ENCODE assay signal across 11 cellular contexts in genomic region chr5:109529520-109529919, GRCh38.
DNase-seq lines count a peak whose midpoint lies in the region; FAIRE-seq and TF ChIP-seq lines count a peak whose summit lies in the region.
"Had no signal": no experiment of that assay in that cellular context is flagged by ENCODE, and none has a peak within 500 bp of the region (broad histone marks: within the 10 kb centered on the region; RNA-seq: fewer than 3 reads in every experiment).

No MANE protein-coding gene starts in this region.

- H3K9ac ChIP-seq in parathyroid adenoma (no peak overlapping the region), kidney (ENCODE audit: low read length in 2 of 2) (no peak overlapping the region)
- H3K9ac ChIP-seq: BLaER1 treated with 17β-estradiol and CSF1 and Interleukin-3, amounts not matched to agents 10 nM and 100 nM had no signal

- DNase-seq in EH (ENCODE audit: low read depth) (peak; percentile 35), fibroblast of the conjunctiva (ENCODE audit: low read depth) (peak; percentile 49), kidney (no peak), NCI-H345 (lab: John Stamatoyannopoulos, UW) (no peak), DMS79 treated with DMSO at 0.1 percent for 48 hours (lab: John Stamatoyannopoulos, UW) (no peak), NCI-H526 (lab: John Stamatoyannopoulos, UW) (no peak)
- DNase-seq: activated naive CD4-positive, alpha-beta T cell treated with Interleukin-2 at 50 U/mL for 16 hours had no signal

- H3K4me1 ChIP-seq in parathyroid adenoma (no peaks in the 10 kb centered on the region), kidney (ENCODE audit: control insufficient read depth in 1 of 2, insufficient read depth in 1 of 2, low read depth in 1 of 2, low read length in 2 of 2) (no peaks in the 10 kb centered on the region)
- H3K4me1 ChIP-seq: BLaER1 treated with 17β-estradiol and CSF1 and Interleukin-3, amounts not matched to agents 10 nM and 100 nM had no signal

- H3K36me3 ChIP-seq in parathyroid adenoma (ENCODE audit: control insufficient read depth, insufficient read depth, low read length) (no peaks in the 10 kb centered on the region), kidney (ENCODE audit: control insufficient read depth in 1 of 2, insufficient read depth in 2 of 2, low read length in 2 of 2) (no peaks in the 10 kb centered on the region)
- H3K36me3 ChIP-seq: BLaER1 treated with 17β-estradiol and CSF1 and Interleukin-3, amounts not matched to agents 10 nM and 100 nM had no signal

- H3K9me3 ChIP-seq in parathyroid adenoma (ENCODE audit: control insufficient read depth, low read length): no peaks in the 10 kb centered on the region
- H3K9me3 ChIP-seq in kidney (ENCODE audit: control insufficient read depth in 1 of 2, low read length in 2 of 2): no peaks in the 10 kb centered on the region
- H3K9me3 ChIP-seq: BLaER1 treated with 17β-estradiol and CSF1 and Interleukin-3, amounts not matched to agents 10 nM and 100 nM had no signal

- TF ChIP-seq CTCF in VCaP (conservative IDR thresholded peaks at IDR 0.05) (no peak), parathyroid adenoma (IDR thresholded peaks at IDR 0.05) (no peak), kidney (IDR thresholded peaks at IDR 0.05; ENCODE audit: borderline replicate concordance, extremely low read depth, insufficient read depth) (no peak)

- no peak overlapping the region for H3K4me2 ChIP-seq in parathyroid adenoma (ENCODE audit: low read length)
- H3K4me2 ChIP-seq: BLaER1 treated with 17β-estradiol and CSF1 and Interleukin-3, amounts not matched to agents 10 nM and 100 nM had no signal

- no peak for FAIRE-seq in kidney (lab: Jason Lieb, UNC)

- H3K27ac ChIP-seq in VCaP (peak overlapping the region; percentile 20; the same call in 1 of the 2 replicates), parathyroid adenoma (no peak overlapping the region), kidney (ENCODE audit: low read depth in 2 of 2, low read length in 2 of 2) (no peak overlapping the region)
- H3K27ac ChIP-seq: BLaER1 treated with 17β-estradiol and CSF1 and Interleukin-3, amounts not matched to agents 10 nM and 100 nM; coronary artery had no signal

- intact Hi-C loops in kidney (cut with DNase I): no loop called here

- H3K27me3 ChIP-seq in parathyroid adenoma (ENCODE audit: control insufficient read depth, insufficient read depth, low read length): no peaks in the 10 kb centered on the region
- H3K27me3 ChIP-seq: BLaER1 treated with 17β-estradiol and CSF1 and Interleukin-3, amounts not matched to agents 10 nM and 100 nM had no signal

- peak overlapping the region; percentile 29 for H2AFZ ChIP-seq in parathyroid adenoma

- no peaks in the 10 kb centered on the region for H3K79me2 ChIP-seq in parathyroid adenoma

- H3K4me3 ChIP-seq in parathyroid adenoma (ENCODE audit: low read depth, low read length) (no peak overlapping the region), kidney (ENCODE audit: low read length in 2 of 2) (no peak overlapping the region)
- H3K4me3 ChIP-seq: BLaER1 treated with 17β-estradiol and CSF1 and Interleukin-3, amounts not matched to agents 10 nM and 100 nM; coronary artery had no signal

Comparison
In these comparisons a context has a peak if more than half of its experiments do, and no peak if none do; other contexts are left out.
1. DNase-seq: peak in EH (single experiment) and fibroblast of the conjunctiva (single experiment); none in kidney (single experiment), NCI-H345 (single experiment), DMS79 treated with DMSO at 0.1 percent for 48 hours (single experiment) and NCI-H526 (0 of 2).